28 cellular contexts compared by ENCODE assay signal in genomic region chr2:11814979-11815510, GRCh38.
"Had no signal": no experiment of that assay in that cellular context is flagged by ENCODE, and none has a peak within 500 bp of the region (broad histone marks: within the 10 kb centered on the region; RNA-seq: fewer than 3 reads in every experiment).

No MANE protein-coding gene starts in this region.

- H3K9me3 Mint-ChIP-seq: dendritic cell treated with granulocyte-macrophage colony-stimulating factor and Interleukin-4, amounts not matched to agents 40 ng/mL and 50 ng/mL, for 4 days; memory B cell; natural killer cell treated with Interleukin-12 subunit alpha and Interleukin-12 subunit beta and Interleukin-15 and Interleukin-18, amount 100 ng/mL, for 72 hours; neural progenitor cell; stimulated activated effector memory CD8-positive, alpha-beta T cell treated with anti-CD3 and anti-CD28 coated beads, Interleukin-12 subunit alpha, Interleukin-12 subunit beta, amount 100 ng/mL, for 72 hours had no signal

- H3K27ac ChIP-seq: colonic mucosa, esophagus muscularis mucosa, foreskin keratinocyte, gastroesophageal sphincter, heart left ventricle, hepatocyte, neural progenitor cell, prostate gland, sigmoid colon, stomach, thyroid gland had no signal

- H3K9me3 ChIP-seq: colonic mucosa, esophagus muscularis mucosa, gastroesophageal sphincter, heart left ventricle, mucosa of descending colon, prostate gland, sigmoid colon, stomach, thyroid gland had no signal

- H3K27me3 ChIP-seq: colonic mucosa, esophagus muscularis mucosa, foreskin keratinocyte, gastroesophageal sphincter, heart left ventricle, hepatocyte, neural progenitor cell, sigmoid colon, stomach, thyroid gland had no signal

- H3K27ac Mint-ChIP-seq: dendritic cell treated with granulocyte-macrophage colony-stimulating factor and Interleukin-4, amounts not matched to agents 40 ng/mL and 50 ng/mL, for 4 days; endodermal cell; memory B cell; mesothelial cell of epicardium; natural killer cell treated with Interleukin-12 subunit alpha and Interleukin-12 subunit beta and Interleukin-15 and Interleukin-18, amount 100 ng/mL, for 72 hours; neural progenitor cell; stimulated activated effector memory CD8-positive, alpha-beta T cell treated with anti-CD3 and anti-CD28 coated beads, Interleukin-12 subunit alpha, Interleukin-12 subunit beta, amount 100 ng/mL, for 72 hours had no signal

- H3K4me1 Mint-ChIP-seq: endodermal cell, memory B cell had no signal

- DNase-seq: colonic mucosa; effector CD8-positive, alpha-beta T cell; foreskin keratinocyte; kidney; mucosa of descending colon; naive B cell; nucleus accumbens; right cardiac atrium; sigmoid colon; stimulated activated CD4-positive, alpha-beta T cell treated with anti-CD3 and anti-CD28 coated beads, Interleukin-2, amount 100 ng/mL, for 24 hours; stimulated activated CD4-positive, alpha-beta T cell treated with anti-CD3 and anti-CD28 coated beads, Interleukin-4, amount 100 ng/mL, for 24 hours; stimulated activated naive CD4-positive, alpha-beta T cell treated with Interleukin-2 at 50 U/mL for 16 hours; stomach; thyroid gland; trophoblast cell had no signal

- H3K4me3 Mint-ChIP-seq: dendritic cell treated with granulocyte-macrophage colony-stimulating factor and Interleukin-4, amounts not matched to agents 40 ng/mL and 50 ng/mL, for 4 days; endodermal cell; memory B cell; mesothelial cell of epicardium; naive B cell; natural killer cell treated with Interleukin-12 subunit alpha and Interleukin-12 subunit beta and Interleukin-15 and Interleukin-18, amount 100 ng/mL, for 72 hours; neural progenitor cell; stimulated activated effector memory CD8-positive, alpha-beta T cell treated with anti-CD3 and anti-CD28 coated beads, Interleukin-12 subunit alpha, Interleukin-12 subunit beta, amount 100 ng/mL, for 72 hours had no signal

- H3K4me1 ChIP-seq: colonic mucosa, foreskin keratinocyte, neural progenitor cell, prostate gland, thyroid gland had no signal

- H3K27me3 Mint-ChIP-seq: dendritic cell treated with granulocyte-macrophage colony-stimulating factor and Interleukin-4, amounts not matched to agents 40 ng/mL and 50 ng/mL, for 4 days; memory B cell; naive B cell; natural killer cell treated with Interleukin-12 subunit alpha and Interleukin-12 subunit beta and Interleukin-15 and Interleukin-18, amount 100 ng/mL, for 72 hours had no signal

- H3K4me3 ChIP-seq: colonic mucosa, esophagus muscularis mucosa, gastroesophageal sphincter, heart left ventricle, hepatocyte, lung, mucosa of descending colon, neural progenitor cell, prostate gland, sigmoid colon, stomach, thyroid gland had no signal

- H3K36me3 ChIP-seq: neural progenitor cell, prostate gland had no signal
